In the genomic region with DNA sequence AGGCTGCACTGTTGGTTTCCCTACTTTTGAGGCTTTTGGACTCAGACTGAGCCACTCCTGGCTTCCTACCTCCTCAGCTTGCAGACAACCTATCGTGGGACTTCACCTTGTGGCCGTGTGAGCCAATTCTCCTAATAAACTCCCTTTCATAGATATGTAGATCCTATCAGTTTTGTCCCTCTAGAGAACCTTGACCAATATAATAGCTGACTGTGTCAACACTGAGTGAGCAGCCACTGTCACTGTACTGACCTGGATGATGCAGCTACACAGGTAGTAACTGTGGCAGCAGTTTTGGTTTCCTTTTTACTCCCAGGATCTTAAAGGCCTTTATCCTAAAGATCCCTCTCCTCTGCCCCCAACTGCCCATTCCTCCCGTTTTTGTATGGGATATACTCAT, we compare ENCODE assay signal across 32 cellular contexts.
"Had no signal": no experiment of that assay in that cellular context is flagged by ENCODE, and none has a peak within 500 bp of the region (broad histone marks: within the 10 kb centered on the region; RNA-seq: fewer than 3 reads in every experiment).

No MANE protein-coding gene starts in this region.

- H3K27ac Mint-ChIP-seq: activated CD4-positive, alpha-beta memory T cell treated with anti-CD3 and anti-CD28 coated beads, Interleukin-2, amount 10 ng/mL, durations not matched to agents 7 days and 5 days; activated CD4-positive, alpha-beta T cell treated with anti-CD3 and anti-CD28 coated beads for 36 hours; activated CD4-positive, alpha-beta T cell treated with anti-CD3 and anti-CD28 coated beads, Interleukin-2, amount 10 ng/mL, durations not matched to agents 24 days and 14 days; activated naive CD4-positive, alpha-beta T cell treated with anti-CD3 and anti-CD28 coated beads, Interleukin-2, amount 10 ng/mL, durations not matched to agents 7 days and 5 days; activated naive CD4-positive, alpha-beta T cell treated with anti-CD3 and anti-CD28 coated beads, Interleukin-2, amount 50 U/mL, for 72 hours; activated naive CD8-positive, alpha-beta T cell treated with anti-CD3 and anti-CD28 coated beads, Interleukin-2, amount 10 ng/mL, durations not matched to agents 7 days and 5 days; activated T-cell treated with anti-CD3 and anti-CD28 coated beads, Interleukin-2, amount 50 U/mL, for 24 hours; activated T-cell treated with anti-CD3 and anti-CD28 coated beads, Interleukin-2, amount 50 U/mL, for 72 hours; dendritic cell treated with granulocyte-macrophage colony-stimulating factor and Interleukin-4, amounts not matched to agents 40 ng/mL and 50 ng/mL, for 4 days; endodermal cell; T-helper 17 cell; T-helper 2 cell treated with Interferon-gamma antibody and Interleukin-4, amounts not matched to agents 5 μg/mL and 100 μg/mL, for 36 hours had no signal

- H3K36me3 Mint-ChIP-seq: activated naive CD4-positive, alpha-beta T cell treated with anti-CD3 and anti-CD28 coated beads, Interleukin-2, amount 10 ng/mL, durations not matched to agents 7 days and 5 days; activated naive CD4-positive, alpha-beta T cell treated with anti-CD3 and anti-CD28 coated beads, Interleukin-2, amount 50 U/mL, for 72 hours; activated naive CD8-positive, alpha-beta T cell treated with anti-CD3 and anti-CD28 coated beads, Interleukin-2, amount 10 ng/mL, durations not matched to agents 7 days and 5 days had no signal

- H3K27ac ChIP-seq: brain microvascular endothelial cell, coronary artery, dorsolateral prefrontal cortex, esophagus squamous epithelium, gastroesophageal sphincter had no signal

- H3K4me3 Mint-ChIP-seq: activated CD4-positive, alpha-beta memory T cell treated with anti-CD3 and anti-CD28 coated beads, Interleukin-2, amount 10 ng/mL, durations not matched to agents 7 days and 5 days; activated CD4-positive, alpha-beta T cell treated with anti-CD3 and anti-CD28 coated beads for 36 hours; activated CD4-positive, alpha-beta T cell treated with anti-CD3 and anti-CD28 coated beads, Interleukin-2, amount 10 ng/mL, durations not matched to agents 24 days and 14 days; activated naive CD4-positive, alpha-beta T cell treated with anti-CD3 and anti-CD28 coated beads, Interleukin-2, amount 10 ng/mL, durations not matched to agents 7 days and 5 days; activated naive CD8-positive, alpha-beta T cell treated with anti-CD3 and anti-CD28 coated beads, Interleukin-2, amount 10 ng/mL, durations not matched to agents 7 days and 5 days; activated T-cell treated with anti-CD3 and anti-CD28 coated beads, Interleukin-2, amount 50 U/mL, for 24 hours; activated T-cell treated with anti-CD3 and anti-CD28 coated beads, Interleukin-2, amount 50 U/mL, for 72 hours; central memory CD8-positive, alpha-beta T cell; dendritic cell treated with granulocyte-macrophage colony-stimulating factor and Interleukin-4, amounts not matched to agents 40 ng/mL and 50 ng/mL, for 4 days; endodermal cell; T-helper 17 cell; T-helper 2 cell treated with Interferon-gamma antibody and Interleukin-4, amounts not matched to agents 5 μg/mL and 100 μg/mL, for 36 hours had no signal

- ATAC-seq: activated CD4-positive, alpha-beta T cell treated with anti-CD3 and anti-CD28 coated beads for 36 hours; activated naive CD4-positive, alpha-beta T cell treated with anti-CD3 and anti-CD28 coated beads, Interleukin-2, amount 50 U/mL, for 72 hours; activated T-cell treated with anti-CD3 and anti-CD28 coated beads, Interleukin-2, amount 50 U/mL, for 72 hours; gastroesophageal sphincter; T-helper 17 cell had no signal

- H3K36me3 ChIP-seq: brain microvascular endothelial cell had no signal

- DNase-seq: activated CD4-positive, alpha-beta memory T cell treated with anti-CD3 and anti-CD28 coated beads, Interleukin-2, amount 10 ng/mL, durations not matched to agents 7 days and 5 days; activated CD4-positive, alpha-beta T cell treated with anti-CD3 and anti-CD28 coated beads for 36 hours; activated CD4-positive, alpha-beta T cell treated with anti-CD3 and anti-CD28 coated beads, Interleukin-2, amount 10 ng/mL, durations not matched to agents 24 days and 14 days; activated CD4-positive, alpha-beta T cell treated with anti-CD3 and anti-CD28 coated beads, Interleukin-2, amount 50 U/mL, for 4 hours; activated CD4-positive, CD25-positive, alpha-beta regulatory T cell; activated CD4-positive, CD25-positive, alpha-beta regulatory T cell treated with anti-CD3 and anti-CD28 coated beads, Interleukin-2, amount 50 U/mL, for 72 hours; activated CD8-positive, alpha-beta memory T cell treated with anti-CD3 and anti-CD28 coated beads, Interleukin-2, amount 50 U/mL, for 48 hours; activated gamma-delta T cell; activated naive CD4-positive, alpha-beta T cell; activated naive CD4-positive, alpha-beta T cell treated with anti-CD3 and anti-CD28 coated beads, Interleukin-2, amount 10 ng/mL, durations not matched to agents 7 days and 5 days; activated naive CD8-positive, alpha-beta T cell treated with anti-CD3 and anti-CD28 coated beads, Interleukin-2, amount 10 ng/mL, durations not matched to agents 7 days and 5 days; activated T-cell treated with anti-CD3 and anti-CD28 coated beads for 4 hours; activated T-cell treated with anti-CD3 and anti-CD28 coated beads, Interleukin-2, amount 50 U/mL, for 24 hours; activated T-cell treated with anti-CD3 and anti-CD28 coated beads, Interleukin-2, amount 50 U/mL, for 72 hours; brain microvascular endothelial cell; dorsolateral prefrontal cortex; effector memory CD4-positive, alpha-beta T cell; endodermal cell; erythroblast; esophagus squamous epithelium; foreskin melanocyte; T-helper 1 cell; T-helper 17 cell; T1000 had no signal

- H3K9me3 Mint-ChIP-seq: activated CD4-positive, alpha-beta memory T cell treated with anti-CD3 and anti-CD28 coated beads, Interleukin-2, amount 10 ng/mL, durations not matched to agents 7 days and 5 days; activated naive CD4-positive, alpha-beta T cell treated with anti-CD3 and anti-CD28 coated beads, Interleukin-2, amount 10 ng/mL, durations not matched to agents 7 days and 5 days; activated naive CD8-positive, alpha-beta T cell treated with anti-CD3 and anti-CD28 coated beads, Interleukin-2, amount 10 ng/mL, durations not matched to agents 7 days and 5 days; activated T-cell treated with anti-CD3 and anti-CD28 coated beads, Interleukin-2, amount 50 U/mL, for 24 hours; activated T-cell treated with anti-CD3 and anti-CD28 coated beads, Interleukin-2, amount 50 U/mL, for 72 hours; central memory CD8-positive, alpha-beta T cell; dendritic cell treated with granulocyte-macrophage colony-stimulating factor and Interleukin-4, amounts not matched to agents 40 ng/mL and 50 ng/mL, for 4 days; endodermal cell; T-helper 2 cell treated with Interferon-gamma antibody and Interleukin-4, amounts not matched to agents 5 μg/mL and 100 μg/mL, for 36 hours had no signal

- FAIRE-seq: astrocyte, bronchial epithelial cell had no signal

- H3K4me3 ChIP-seq: coronary artery, dorsolateral prefrontal cortex, esophagus squamous epithelium, gastroesophageal sphincter had no signal

- H3K4me1 Mint-ChIP-seq: activated CD4-positive, alpha-beta memory T cell treated with anti-CD3 and anti-CD28 coated beads, Interleukin-2, amount 10 ng/mL, durations not matched to agents 7 days and 5 days; activated CD4-positive, alpha-beta T cell treated with anti-CD3 and anti-CD28 coated beads for 36 hours; activated CD4-positive, alpha-beta T cell treated with anti-CD3 and anti-CD28 coated beads, Interleukin-2, amount 10 ng/mL, durations not matched to agents 24 days and 14 days; activated naive CD4-positive, alpha-beta T cell treated with anti-CD3 and anti-CD28 coated beads, Interleukin-2, amount 10 ng/mL, durations not matched to agents 7 days and 5 days; activated naive CD8-positive, alpha-beta T cell treated with anti-CD3 and anti-CD28 coated beads, Interleukin-2, amount 10 ng/mL, durations not matched to agents 7 days and 5 days; central memory CD8-positive, alpha-beta T cell; endodermal cell; T-helper 17 cell had no signal

- H3K9me3 ChIP-seq: esophagus squamous epithelium, gastroesophageal sphincter had no signal

- H3K27me3 ChIP-seq: brain microvascular endothelial cell, esophagus squamous epithelium, gastroesophageal sphincter had no signal
